In genomic region chr19:44141191-44142013, GRCh38 we compare ENCODE assay signal across 8 cellular contexts. TPM values are rescaled to one million over a fixed set of nuclear protein-coding genes. Genes with fewer than 3 reads are reported as not detected.
DNase-seq lines count a peak whose midpoint lies in the region; ATAC-seq, FAIRE-seq and TF ChIP-seq lines count a peak whose summit lies in the region.

Gene ZNF234 (plus strand): TSS chr19:44141554. CDS start chr19:44144633, 3,079 bp downstream.

- peak within 1 kb of the TSS; percentile 71 to 77 for H3K9ac ChIP-seq in kidney (ENCODE audit: low read length in 2 of 2)

- no peaks in the 10 kb centered on the region for H3K9me3 ChIP-seq in kidney (ENCODE audit: control insufficient read depth in 1 of 2, low read length in 2 of 2)

- H3K4me3 ChIP-seq in kidney (ENCODE audit: low read length in 2 of 2) = peak within 1 kb of the TSS; percentile 80 to 93

- peaks cover 0 to 6% of the 10 kb centered on the region in 2 donors for H3K4me1 ChIP-seq in kidney (ENCODE audit: control insufficient read depth in 1 of 2, insufficient read depth in 1 of 2, low read depth in 1 of 2, low read length in 2 of 2)

- intact Hi-C loops in kidney (cut with DNase I) = no loop called here

- H3K36me3 ChIP-seq in kidney (ENCODE audit: control insufficient read depth in 1 of 2, insufficient read depth in 2 of 2, low read length in 2 of 2) = peaks cover 2 to 14% of the 10 kb centered on the region in 2 donors

- no peak for TF ChIP-seq CTCF in kidney (IDR thresholded peaks at IDR 0.05; ENCODE audit: borderline replicate concordance, extremely low read depth, insufficient read depth)

- H3K27ac ChIP-seq in kidney (ENCODE audit: low read depth in 2 of 2, low read length in 2 of 2) = peak within 1 kb of the TSS; percentile 51 to 53

- no peak for FAIRE-seq in kidney (lab: Jason Lieb, UNC)

- peak; percentile 95 for DNase-seq in GM03348 (ENCODE audit: low spot score)
- DNase-seq in NCI-H2196 treated with DMSO at 0.1 percent for 48 hours (lab: John Stamatoyannopoulos, UW; ENCODE audit: unreplicated experiment) = peak; percentile 14
- DNase-seq in activated CD4-positive, alpha-beta T cell treated with anti-CD3 and anti-CD28 coated beads for 1 hour = peak; percentile 49
- DNase-seq in cerebellar nuclear complex (lab: John Stamatoyannopoulos, UW) = peak; percentile 40 to 76
- peak; percentile 88 for DNase-seq in kidney
- peak; percentile 63 for DNase-seq in stimulated activated CD4-positive, alpha-beta T cell treated with anti-CD3 and anti-CD28 coated beads, Interleukin-12 subunit alpha, Interleukin-12 subunit beta, amount 100 ng/mL, for 4 hours

- ATAC-seq in HG02759 (IDR thresholded peaks at IDR 0.05; ENCODE audit: unreplicated experiment) (peak; percentile 94), GM18870 (IDR thresholded peaks at IDR 0.05; ENCODE audit: unreplicated experiment) (no peak)

RNA-seq across cellular contexts. Expression of gene ZNF234, which starts in this region (rescaled TPM):
- total RNA-seq in kidney = 13.8 TPM
- polyA plus RNA-seq in kidney (ENCODE audit: insufficient read depth, low read depth, low replicate concordance) = 3.2 TPM

Comparison
In these comparisons a context has a peak if more than half of its experiments do, and no peak if none do; other contexts are left out.
1. DNase-seq: peak in every context shown above with its lines; median percentile 95 in GM03348; 88 in kidney; 63 in stimulated activated CD4-positive, alpha-beta T cell treated with anti-CD3 and anti-CD28 coated beads, Interleukin-12 subunit alpha, Interleukin-12 subunit beta, amount 100 ng/mL, for 4 hours; 58 in cerebellar nuclear complex; 49 in activated CD4-positive, alpha-beta T cell treated with anti-CD3 and anti-CD28 coated beads for 1 hour; 14 in NCI-H2196 treated with DMSO at 0.1 percent for 48 hours.